ENCODE assay signal across 27 cellular contexts in genomic region chrX:92270936-92271655, GRCh38.
DNase-seq lines count a peak whose midpoint lies in the region; ATAC-seq, FAIRE-seq and TF ChIP-seq lines count a peak whose summit lies in the region.
"Had no signal": no experiment of that assay in that cellular context is flagged by ENCODE, and none has a peak within 500 bp of the region (broad histone marks: within the 10 kb centered on the region; RNA-seq: fewer than 3 reads in every experiment).

No MANE protein-coding gene starts in this region.

- H3K27me3 Mint-ChIP-seq in GM23338 (ENCODE audit: insufficient read depth, low read depth, poor library complexity), result no peaks in the 10 kb centered on the region
- peaks cover 0 to 3% (median 1%) of the 10 kb centered on the region in 3 donors for H3K27me3 Mint-ChIP-seq in CD14-positive monocyte (ENCODE audit: low read depth in 3 of 3)
- H3K27me3 Mint-ChIP-seq: activated CD4-positive, alpha-beta T cell treated with anti-CD3 and anti-CD28 coated beads, Interleukin-2, amount 10 ng/mL, durations not matched to agents 7 days and 5 days had no signal

- H2AFZ ChIP-seq in GM23338 (no peak overlapping the region), OCI-LY1 (ENCODE audit: low read length) (no peak overlapping the region; the same call in 1 of the 2 replicates), hepatocyte (peak overlapping the region; percentile 20), neuron (ENCODE audit: low read depth, low read length) (peak overlapping the region; percentile 29), HepG2 (ENCODE audit: low read length) (no peak overlapping the region)

- intact Hi-C loops in CD14-positive monocyte (cut with micrococcal nuclease) (no loop called here), HepG2 (cut with micrococcal nuclease; ENCODE audit: unreplicated experiment) (no loop called here)

- H3K9me3 ChIP-seq in OCI-LY1 (ENCODE audit: low read length) (no peaks in the 10 kb centered on the region), hepatocyte (ENCODE audit: low read depth) (no peaks in the 10 kb centered on the region), neuron (ENCODE audit: low read length) (no peaks in the 10 kb centered on the region), HepG2 (ENCODE audit: low read length) (no peaks in the 10 kb centered on the region)
- H3K9me3 ChIP-seq: BLaER1, pancreas, right atrium auricular region, testis had no signal

- FAIRE-seq in HepG2 (lab: Jason Lieb, UNC), result no peak
- FAIRE-seq: GM12891 had no signal

- in situ Hi-C loops in HepG2 (cut with HindIII; ENCODE audit: extremely low pct_ligation_motif_present, low pct_unique_long_range_greater_than_20kb), result no loop called here

- peak; percentile 95 for ATAC-seq in GM23338
- ATAC-seq in HG03196 (IDR thresholded peaks at IDR 0.05; ENCODE audit: unreplicated experiment), result no peak
- no peak for ATAC-seq in GM18511 (IDR thresholded peaks at IDR 0.05; ENCODE audit: unreplicated experiment)
- ATAC-seq in HepG2, result no peak
- ATAC-seq: left lobe of liver, natural killer cell, pancreas had no signal

- peaks cover 31% of the 10 kb centered on the region for H3K4me1 Mint-ChIP-seq in GM23338
- no peaks in the 10 kb centered on the region for H3K4me1 Mint-ChIP-seq in CD14-positive monocyte
- H3K4me1 Mint-ChIP-seq: activated CD4-positive, alpha-beta T cell treated with anti-CD3 and anti-CD28 coated beads, Interleukin-2, amount 10 ng/mL, durations not matched to agents 7 days and 5 days; natural killer cell had no signal

- H3K9ac ChIP-seq in OCI-LY1 (ENCODE audit: low read length) (no peak overlapping the region), HepG2 (ENCODE audit: insufficient read depth, low read depth, low read length) (no peak overlapping the region)
- H3K9ac ChIP-seq: BLaER1 had no signal

- TF ChIP-seq POLR2A in HepG2 (IDR thresholded peaks at IDR 0.05; ENCODE audit: insufficient read depth in 1 of 2, low read depth in 2 of 2, low read length in 2 of 2), result no peak

- H3K27me3 ChIP-seq in GM23338 (ENCODE audit: insufficient read depth), result no peaks in the 10 kb centered on the region
- H3K27me3 ChIP-seq in OCI-LY1 (ENCODE audit: insufficient read depth, low read length), result no peaks in the 10 kb centered on the region
- no peaks in the 10 kb centered on the region for H3K27me3 ChIP-seq in hepatocyte
- peaks cover 3% of the 10 kb centered on the region for H3K27me3 ChIP-seq in neuron (ENCODE audit: insufficient read depth, low read length)
- no peaks in the 10 kb centered on the region for H3K27me3 ChIP-seq in HepG2 (ENCODE audit: control insufficient read depth in 1 of 2, insufficient read depth in 2 of 2, low read length in 2 of 2)
- H3K27me3 ChIP-seq: pancreas, right atrium auricular region, testis had no signal

- peak; percentile 68 for DNase-seq in GM23338 (ENCODE audit: low spot score)
- DNase-seq in hepatocyte (ENCODE audit: low spot score), result no peak
- no peak for DNase-seq in CD14-positive monocyte (ENCODE audit: low spot score)
- DNase-seq in HepG2 (ENCODE audit: low spot score), result no peak
- DNase-seq: ACHN; activated CD4-positive, alpha-beta T cell treated with anti-CD3 and anti-CD28 coated beads, Interleukin-2, amount 10 ng/mL, durations not matched to agents 7 days and 5 days; activated naive CD4-positive, alpha-beta T cell treated with anti-CD3 and anti-CD28 coated beads, Interleukin-2, amount 50 U/mL, for 16 hours; anterior cingulate cortex; dorsolateral prefrontal cortex; KBM-7; midbrain; natural killer cell; NCI-H1436 treated with DMSO at 0.1 percent for 48 hours; NCI-H524; pancreas; stimulated activated CD4-positive, alpha-beta T cell treated with anti-CD3 and anti-CD28 coated beads, Interleukin-4, amount 100 ng/mL, for 4 hours; stimulated activated naive CD4-positive, alpha-beta T cell; testis had no signal

- H3K36me3 Mint-ChIP-seq in GM23338 (ENCODE audit: low read depth) (peaks cover 19% of the 10 kb centered on the region), CD14-positive monocyte (no peaks in the 10 kb centered on the region)
- H3K36me3 Mint-ChIP-seq: natural killer cell had no signal

- peaks cover 13% of the 10 kb centered on the region; the same call in 2 of the 3 replicates for H3K9me3 Mint-ChIP-seq in GM23338
- peaks cover 0 to 3% (median 0%) of the 10 kb centered on the region in 7 donors for H3K9me3 Mint-ChIP-seq in CD14-positive monocyte
- H3K9me3 Mint-ChIP-seq: activated CD4-positive, alpha-beta T cell treated with anti-CD3 and anti-CD28 coated beads, Interleukin-2, amount 10 ng/mL, durations not matched to agents 7 days and 5 days had no signal

- H3K4me1 ChIP-seq in GM23338 (ENCODE audit: insufficient read depth), result peaks cover 20% of the 10 kb centered on the region
- H3K4me1 ChIP-seq in OCI-LY1 (ENCODE audit: insufficient read depth, low read length, severe bottlenecking), result peaks cover 11% of the 10 kb centered on the region
- H3K4me1 ChIP-seq in hepatocyte (ENCODE audit: insufficient read depth), result no peaks in the 10 kb centered on the region
- no peaks in the 10 kb centered on the region for H3K4me1 ChIP-seq in neuron (ENCODE audit: insufficient read depth, low read length)
- no peaks in the 10 kb centered on the region for H3K4me1 ChIP-seq in HepG2 (ENCODE audit: insufficient read depth, low read length)
- H3K4me1 ChIP-seq: BLaER1, pancreas, right atrium auricular region, testis had no signal

- CTCF ChIA-PET in HepG2 (lab: Yijun Ruan, JAX; ENCODE audit: low intra/inter-chr PET ratio, low total read pairs), result no interaction called here

- H3K36me3 ChIP-seq in GM23338 (ENCODE audit: insufficient read depth), result no peaks in the 10 kb centered on the region
- H3K36me3 ChIP-seq in OCI-LY1 (ENCODE audit: insufficient read depth, low read length), result no peaks in the 10 kb centered on the region
- no peaks in the 10 kb centered on the region for H3K36me3 ChIP-seq in hepatocyte (replicated peaks; ENCODE audit: insufficient read depth, low read depth)
- H3K36me3 ChIP-seq in neuron (ENCODE audit: insufficient read depth, low read length), result no peaks in the 10 kb centered on the region
- no peaks in the 10 kb centered on the region for H3K36me3 ChIP-seq in HepG2 (replicated peaks in 1 of 2; ENCODE audit: control insufficient read depth in 1 of 2, insufficient read depth in 2 of 2, low read length in 2 of 2)
- H3K36me3 ChIP-seq: BLaER1, pancreas, right atrium auricular region had no signal

- POLR2A ChIA-PET in HepG2 (lab: Yijun Ruan, JAX), result no interaction called here

- no peak for TF ChIP-seq RAD21 in HepG2 (CRISPR knock-in tag; IDR thresholded peaks at IDR 0.05)

- no peaks in the 10 kb centered on the region for H4K20me1 ChIP-seq in GM23338 (replicated peaks; ENCODE audit: insufficient read depth)
- H4K20me1 ChIP-seq in OCI-LY1 (ENCODE audit: insufficient read depth, low read length), result no peaks in the 10 kb centered on the region
- H4K20me1 ChIP-seq in hepatocyte (ENCODE audit: insufficient read depth, poor library complexity, severe bottlenecking), result no peaks in the 10 kb centered on the region
- H4K20me1 ChIP-seq in HepG2 (ENCODE audit: insufficient read depth, low read length), result no peaks in the 10 kb centered on the region

- peak overlapping the region; percentile 42; the same call in 1 of the 3 replicates for H3K4me3 Mint-ChIP-seq in GM23338
- H3K4me3 Mint-ChIP-seq in CD14-positive monocyte, result no peak overlapping the region
- H3K4me3 Mint-ChIP-seq: activated CD4-positive, alpha-beta T cell treated with anti-CD3 and anti-CD28 coated beads, Interleukin-2, amount 10 ng/mL, durations not matched to agents 7 days and 5 days; natural killer cell had no signal

- no peak for TF ChIP-seq CTCF in GM23338 (conservative IDR thresholded peaks at IDR 0.05; ENCODE audit: low read depth in 2 of 2)
- TF ChIP-seq CTCF in OCI-LY1 (IDR thresholded peaks at IDR 0.05; ENCODE audit: low read length), result no peak
- TF ChIP-seq CTCF in hepatocyte (IDR thresholded peaks at IDR 0.05; ENCODE audit: poor library complexity), result no peak
- TF ChIP-seq CTCF in CD14-positive monocyte (IDR thresholded peaks at IDR 0.05), result no peak
- TF ChIP-seq CTCF in HepG2 (CRISPR knock-in tag; IDR thresholded peaks at IDR 0.05), result no peak

- no TSS peak for BruUV-seq in HepG2 (replicated peaks; lab: Mats Ljungman, UMichigan)

- H3K4me2 ChIP-seq in GM23338 (0 out of 2 replicates have a peak overlapping the region, but pooled peaks have one; percentile 18), OCI-LY1 (ENCODE audit: low read length) (peak overlapping the region; percentile 24; the same call in 1 of the 2 replicates), hepatocyte (peak overlapping the region; percentile 47), HepG2 (ENCODE audit: low read depth, low read length) (no peak overlapping the region)
- H3K4me2 ChIP-seq: BLaER1 had no signal

- H3F3A ChIP-seq in GM23338 (replicated peaks; ENCODE audit: low read depth), result peaks cover 7% of the 10 kb centered on the region; the same call in 1 of the 2 replicates
- no peaks in the 10 kb centered on the region for H3F3A ChIP-seq in OCI-LY1 (ENCODE audit: insufficient read depth, low read length)

- no peaks in the 10 kb centered on the region for H3K79me2 ChIP-seq in GM23338 (replicated peaks; ENCODE audit: insufficient read depth)
- no peaks in the 10 kb centered on the region for H3K79me2 ChIP-seq in OCI-LY1 (ENCODE audit: insufficient read depth, low read length)
- H3K79me2 ChIP-seq in hepatocyte, result no peaks in the 10 kb centered on the region
- H3K79me2 ChIP-seq in HepG2 (ENCODE audit: insufficient read depth, low read length), result no peaks in the 10 kb centered on the region

- peak overlapping the region; percentile 88 for H3K27ac ChIP-seq in GM23338 (ENCODE audit: low read depth)
- no peak overlapping the region for H3K27ac ChIP-seq in OCI-LY1 (ENCODE audit: low read depth, low read length, poor library complexity, severe bottlenecking)
- H3K27ac ChIP-seq in hepatocyte, result peak overlapping the region; percentile 60
- H3K27ac ChIP-seq in HepG2 (ENCODE audit: extremely low read length, insufficient read depth, low read length), result no peak overlapping the region
- H3K27ac ChIP-seq: BLaER1, dorsolateral prefrontal cortex, pancreas, right atrium auricular region, testis, VCaP had no signal

- 24% methylated on average over 6 of the region's 6 CpGs for WGBS in hepatocyte (ENCODE audit: low lambda C conversion rate, missing lambda C conversion rate)
- WGBS in HepG2 (ENCODE audit: low lambda C conversion rate), result 0% methylated on average over 6 of the region's 6 CpGs

- H3K27ac Mint-ChIP-seq in GM23338 (peak overlapping the region; percentile 97), CD14-positive monocyte (no peak overlapping the region)
- H3K27ac Mint-ChIP-seq: activated CD4-positive, alpha-beta T cell treated with anti-CD3 and anti-CD28 coated beads, Interleukin-2, amount 10 ng/mL, durations not matched to agents 7 days and 5 days; natural killer cell had no signal

- no peak for TF ChIP-seq EP300 in HepG2 (IDR thresholded peaks at IDR 0.05; ENCODE audit: low read depth in 2 of 2, low read length in 2 of 2)
- no peak for TF ChIP-seq EP300 in HepG2 (CRISPR knock-in tag; IDR thresholded peaks at IDR 0.05; ENCODE audit: borderline replicate concordance)

- H3K4me3 ChIP-seq in GM23338 (no peak overlapping the region), OCI-LY1 (ENCODE audit: low read depth, low read length, poor library complexity, severe bottlenecking) (no peak overlapping the region), hepatocyte (no peak overlapping the region), neuron (ENCODE audit: low read length) (no peak overlapping the region), HepG2 (replicated peaks in 1 of 3; ENCODE audit: insufficient read depth in 1 of 3, low read depth in 2 of 3, low read length in 3 of 3) (no peak overlapping the region)
- H3K4me3 ChIP-seq: BLaER1, pancreas, right atrium auricular region, testis had no signal

- H3K9me2 ChIP-seq in GM23338 (ENCODE audit: insufficient read depth), result no peaks in the 10 kb centered on the region
- H3K9me2 ChIP-seq in OCI-LY1 (ENCODE audit: low read depth, low read length), result no peaks in the 10 kb centered on the region
- no peaks in the 10 kb centered on the region for H3K9me2 ChIP-seq in hepatocyte (replicated peaks; ENCODE audit: insufficient read depth)

Comparison
In these comparisons a context has a peak if more than half of its experiments do, and no peak if none do; other contexts are left out.
1. H2AFZ ChIP-seq: peak in hepatocyte (single experiment) and neuron (single experiment); none in GM23338 (single experiment), OCI-LY1 (single experiment) and HepG2 (single experiment).
2. H3K27ac ChIP-seq: peak in GM23338 (single experiment) and hepatocyte (single experiment); none in OCI-LY1 (single experiment) and HepG2 (single experiment).